ENCODE assay signal across 1 cellular context in the genomic region with DNA sequence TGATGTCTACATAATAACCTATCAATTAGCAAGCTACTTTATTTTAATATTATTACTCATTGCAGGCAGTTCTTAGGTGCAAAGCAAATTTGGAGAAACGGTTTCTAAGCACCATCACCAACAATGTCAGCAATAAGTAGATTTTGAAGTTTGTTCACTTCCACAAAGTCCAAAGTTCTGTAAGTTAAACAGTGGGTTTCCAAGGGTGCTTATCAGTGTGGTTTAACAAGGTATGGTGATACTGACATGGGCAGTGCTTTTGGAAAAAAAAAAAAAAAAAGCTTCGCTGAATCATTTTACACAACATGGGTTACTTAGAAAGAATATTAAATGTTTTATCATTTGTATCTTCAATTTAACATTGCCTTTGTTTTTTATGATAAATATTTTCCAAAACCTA.
A peak's percentile ranks its signal among the peaks of the same experiment; 100 is the strongest.
TF ChIP-seq lines count a peak whose summit lies in the region.

No MANE protein-coding gene starts in this region.

TF ChIP-seq in HepG2, 621 proteins besides CTCF, POLR2A, EP300 and RAD21 (continued from another document and continues in another):
- TF ChIP-seq ZKSCAN5 (CRISPR knock-in tag; IDR thresholded peaks at IDR 0.05) (no peak), NFRKB (IDR thresholded peaks at IDR 0.05) (no peak), ATF7-NPFF (CRISPR knock-in tag; IDR thresholded peaks at IDR 0.05; ENCODE audit: low read depth) (no peak), KDM6A (CRISPR knock-in tag; IDR thresholded peaks at IDR 0.05; ENCODE audit: low read depth) (no peak), ZNF766 (CRISPR knock-in tag; IDR thresholded peaks at IDR 0.05; ENCODE audit: borderline replicate concordance) (no peak), KMT2B (CRISPR knock-in tag; IDR thresholded peaks at IDR 0.05) (no peak), SRSF4 (IDR thresholded peaks at IDR 0.05; ENCODE audit: low read depth, low read length, poor library complexity, severe bottlenecking) (no peak), CHD2 (IDR thresholded peaks at IDR 0.05; ENCODE audit: low read depth, low read length) (no peak), WIZ (CRISPR knock-in tag; IDR thresholded peaks at IDR 0.05) (no peak), ZNF264 (CRISPR knock-in tag; IDR thresholded peaks at IDR 0.05) (peak; percentile 75), ZNF879 (CRISPR knock-in tag; IDR thresholded peaks at IDR 0.05) (no peak), ZNF446 (CRISPR knock-in tag; IDR thresholded peaks at IDR 0.05) (no peak), ZNF260 (CRISPR knock-in tag; IDR thresholded peaks at IDR 0.05; ENCODE audit: borderline replicate concordance, low read depth) (no peak), HNF4G (IDR thresholded peaks at IDR 0.05; ENCODE audit: borderline replicate concordance, low read depth, low read length) (peak; percentile 67), HNF4G (CRISPR knock-in tag; IDR thresholded peaks at IDR 0.05; ENCODE audit: borderline replicate concordance, low read depth) (no peak), ATF1 (CRISPR knock-in tag; IDR thresholded peaks at IDR 0.05) (no peak), SRY (CRISPR knock-in tag; IDR thresholded peaks at IDR 0.05) (no peak), NBN (conservative IDR thresholded peaks at IDR 0.05) (no peak), HCFC1 (IDR thresholded peaks at IDR 0.05; ENCODE audit: low read depth, low read length) (no peak), FLYWCH1 (CRISPR knock-in tag; IDR thresholded peaks at IDR 0.05) (no peak)
- TF ChIP-seq, protein P1, sequence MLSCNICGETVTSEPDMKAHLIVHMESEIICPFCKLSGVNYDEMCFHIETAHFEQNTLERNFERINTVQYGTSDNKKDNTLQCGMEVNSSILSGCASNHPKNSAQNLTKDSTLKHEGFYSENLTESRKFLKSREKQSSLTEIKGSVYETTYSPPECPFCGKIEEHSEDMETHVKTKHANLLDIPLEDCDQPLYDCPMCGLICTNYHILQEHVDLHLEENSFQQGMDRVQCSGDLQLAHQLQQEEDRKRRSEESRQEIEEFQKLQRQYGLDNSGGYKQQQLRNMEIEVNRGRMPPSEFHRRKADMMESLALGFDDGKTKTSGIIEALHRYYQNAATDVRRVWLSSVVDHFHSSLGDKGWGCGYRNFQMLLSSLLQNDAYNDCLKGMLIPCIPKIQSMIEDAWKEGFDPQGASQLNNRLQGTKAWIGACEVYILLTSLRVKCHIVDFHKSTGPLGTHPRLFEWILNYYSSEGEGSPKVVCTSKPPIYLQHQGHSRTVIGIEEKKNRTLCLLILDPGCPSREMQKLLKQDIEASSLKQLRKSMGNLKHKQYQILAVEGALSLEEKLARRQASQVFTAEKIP (CRISPR knock-in tag; IDR thresholded peaks at IDR 0.05; ENCODE audit: borderline replicate concordance), result no peak
- TF ChIP-seq, protein P2, sequence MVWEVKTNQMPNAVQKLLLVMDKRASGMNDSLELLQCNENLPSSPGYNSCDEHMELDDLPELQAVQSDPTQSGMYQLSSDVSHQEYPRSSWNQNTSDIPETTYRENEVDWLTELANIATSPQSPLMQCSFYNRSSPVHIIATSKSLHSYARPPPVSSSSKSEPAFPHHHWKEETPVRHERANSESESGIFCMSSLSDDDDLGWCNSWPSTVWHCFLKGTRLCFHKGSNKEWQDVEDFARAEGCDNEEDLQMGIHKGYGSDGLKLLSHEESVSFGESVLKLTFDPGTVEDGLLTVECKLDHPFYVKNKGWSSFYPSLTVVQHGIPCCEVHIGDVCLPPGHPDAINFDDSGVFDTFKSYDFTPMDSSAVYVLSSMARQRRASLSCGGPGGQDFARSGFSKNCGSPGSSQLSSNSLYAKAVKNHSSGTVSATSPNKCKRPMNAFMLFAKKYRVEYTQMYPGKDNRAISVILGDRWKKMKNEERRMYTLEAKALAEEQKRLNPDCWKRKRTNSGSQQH (CRISPR knock-in tag; IDR thresholded peaks at IDR 0.05; ENCODE audit: low read depth), result no peak
- TF ChIP-seq, protein P3, sequence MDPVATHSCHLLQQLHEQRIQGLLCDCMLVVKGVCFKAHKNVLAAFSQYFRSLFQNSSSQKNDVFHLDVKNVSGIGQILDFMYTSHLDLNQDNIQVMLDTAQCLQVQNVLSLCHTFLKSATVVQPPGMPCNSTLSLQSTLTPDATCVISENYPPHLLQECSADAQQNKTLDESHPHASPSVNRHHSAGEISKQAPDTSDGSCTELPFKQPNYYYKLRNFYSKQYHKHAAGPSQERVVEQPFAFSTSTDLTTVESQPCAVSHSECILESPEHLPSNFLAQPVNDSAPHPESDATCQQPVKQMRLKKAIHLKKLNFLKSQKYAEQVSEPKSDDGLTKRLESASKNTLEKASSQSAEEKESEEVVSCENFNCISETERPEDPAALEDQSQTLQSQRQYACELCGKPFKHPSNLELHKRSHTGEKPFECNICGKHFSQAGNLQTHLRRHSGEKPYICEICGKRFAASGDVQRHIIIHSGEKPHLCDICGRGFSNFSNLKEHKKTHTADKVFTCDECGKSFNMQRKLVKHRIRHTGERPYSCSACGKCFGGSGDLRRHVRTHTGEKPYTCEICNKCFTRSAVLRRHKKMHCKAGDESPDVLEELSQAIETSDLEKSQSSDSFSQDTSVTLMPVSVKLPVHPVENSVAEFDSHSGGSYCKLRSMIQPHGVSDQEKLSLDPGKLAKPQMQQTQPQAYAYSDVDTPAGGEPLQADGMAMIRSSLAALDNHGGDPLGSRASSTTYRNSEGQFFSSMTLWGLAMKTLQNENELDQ (CRISPR knock-in tag; IDR thresholded peaks at IDR 0.05; ENCODE audit: borderline replicate concordance), result no peak
- TF ChIP-seq, protein P4, sequence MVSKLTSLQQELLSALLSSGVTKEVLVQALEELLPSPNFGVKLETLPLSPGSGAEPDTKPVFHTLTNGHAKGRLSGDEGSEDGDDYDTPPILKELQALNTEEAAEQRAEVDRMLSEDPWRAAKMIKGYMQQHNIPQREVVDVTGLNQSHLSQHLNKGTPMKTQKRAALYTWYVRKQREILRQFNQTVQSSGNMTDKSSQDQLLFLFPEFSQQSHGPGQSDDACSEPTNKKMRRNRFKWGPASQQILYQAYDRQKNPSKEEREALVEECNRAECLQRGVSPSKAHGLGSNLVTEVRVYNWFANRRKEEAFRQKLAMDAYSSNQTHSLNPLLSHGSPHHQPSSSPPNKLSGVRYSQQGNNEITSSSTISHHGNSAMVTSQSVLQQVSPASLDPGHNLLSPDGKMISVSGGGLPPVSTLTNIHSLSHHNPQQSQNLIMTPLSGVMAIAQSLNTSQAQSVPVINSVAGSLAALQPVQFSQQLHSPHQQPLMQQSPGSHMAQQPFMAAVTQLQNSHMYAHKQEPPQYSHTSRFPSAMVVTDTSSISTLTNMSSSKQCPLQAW (CRISPR knock-in tag; IDR thresholded peaks at IDR 0.05), result no peak
- TF ChIP-seq, protein P5, sequence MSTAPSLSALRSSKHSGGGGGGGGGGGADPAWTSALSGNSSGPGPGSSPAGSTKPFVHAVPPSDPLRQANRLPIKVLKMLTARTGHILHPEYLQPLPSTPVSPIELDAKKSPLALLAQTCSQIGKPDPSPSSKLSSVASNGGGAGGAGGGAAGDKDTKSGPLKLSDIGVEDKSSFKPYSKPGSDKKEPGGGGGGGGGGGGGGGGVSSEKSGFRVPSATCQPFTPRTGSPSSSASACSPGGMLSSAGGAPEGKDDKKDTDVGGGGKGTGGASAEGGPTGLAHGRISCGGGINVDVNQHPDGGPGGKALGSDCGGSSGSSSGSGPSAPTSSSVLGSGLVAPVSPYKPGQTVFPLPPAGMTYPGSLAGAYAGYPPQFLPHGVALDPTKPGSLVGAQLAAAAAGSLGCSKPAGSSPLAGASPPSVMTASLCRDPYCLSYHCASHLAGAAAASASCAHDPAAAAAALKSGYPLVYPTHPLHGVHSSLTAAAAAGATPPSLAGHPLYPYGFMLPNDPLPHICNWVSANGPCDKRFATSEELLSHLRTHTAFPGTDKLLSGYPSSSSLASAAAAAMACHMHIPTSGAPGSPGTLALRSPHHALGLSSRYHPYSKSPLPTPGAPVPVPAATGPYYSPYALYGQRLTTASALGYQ (CRISPR knock-in tag; IDR thresholded peaks at IDR 0.05), result no peak
- TF ChIP-seq, protein P6, sequence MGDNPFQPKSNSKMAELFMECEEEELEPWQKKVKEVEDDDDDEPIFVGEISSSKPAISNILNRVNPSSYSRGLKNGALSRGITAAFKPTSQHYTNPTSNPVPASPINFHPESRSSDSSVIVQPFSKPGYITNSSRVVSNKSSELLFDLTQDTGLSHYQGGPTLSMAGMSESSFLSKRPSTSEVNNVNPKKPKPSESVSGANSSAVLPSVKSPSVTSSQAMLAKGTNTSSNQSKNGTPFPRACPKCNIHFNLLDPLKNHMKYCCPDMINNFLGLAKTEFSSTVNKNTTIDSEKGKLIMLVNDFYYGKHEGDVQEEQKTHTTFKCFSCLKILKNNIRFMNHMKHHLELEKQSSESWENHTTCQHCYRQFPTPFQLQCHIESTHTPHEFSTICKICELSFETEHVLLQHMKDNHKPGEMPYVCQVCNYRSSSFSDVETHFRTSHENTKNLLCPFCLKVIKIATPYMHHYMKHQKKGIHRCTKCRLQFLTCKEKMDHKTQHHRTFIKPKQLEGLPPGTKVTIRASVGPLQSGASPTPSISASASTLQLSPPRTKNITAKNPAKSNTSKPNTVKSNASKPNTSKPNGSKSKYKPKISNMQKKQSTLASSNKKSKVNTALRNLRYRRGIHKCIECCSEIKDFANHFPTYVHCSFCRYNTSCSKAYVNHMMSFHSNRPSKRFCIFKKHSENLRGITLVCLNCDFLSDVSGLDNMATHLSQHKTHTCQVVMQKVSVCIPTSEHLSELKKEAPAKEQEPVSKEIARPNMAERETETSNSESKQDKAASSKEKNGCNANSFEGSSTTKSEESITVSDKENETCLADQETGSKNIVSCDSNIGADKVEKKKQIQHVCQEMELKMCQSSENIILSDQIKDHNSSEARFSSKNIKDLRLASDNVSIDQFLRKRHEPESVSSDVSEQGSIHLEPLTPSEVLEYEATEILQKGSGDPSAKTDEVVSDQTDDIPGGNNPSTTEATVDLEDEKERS (CRISPR knock-in tag; IDR thresholded peaks at IDR 0.05), result no peak
- TF ChIP-seq, protein P7, sequence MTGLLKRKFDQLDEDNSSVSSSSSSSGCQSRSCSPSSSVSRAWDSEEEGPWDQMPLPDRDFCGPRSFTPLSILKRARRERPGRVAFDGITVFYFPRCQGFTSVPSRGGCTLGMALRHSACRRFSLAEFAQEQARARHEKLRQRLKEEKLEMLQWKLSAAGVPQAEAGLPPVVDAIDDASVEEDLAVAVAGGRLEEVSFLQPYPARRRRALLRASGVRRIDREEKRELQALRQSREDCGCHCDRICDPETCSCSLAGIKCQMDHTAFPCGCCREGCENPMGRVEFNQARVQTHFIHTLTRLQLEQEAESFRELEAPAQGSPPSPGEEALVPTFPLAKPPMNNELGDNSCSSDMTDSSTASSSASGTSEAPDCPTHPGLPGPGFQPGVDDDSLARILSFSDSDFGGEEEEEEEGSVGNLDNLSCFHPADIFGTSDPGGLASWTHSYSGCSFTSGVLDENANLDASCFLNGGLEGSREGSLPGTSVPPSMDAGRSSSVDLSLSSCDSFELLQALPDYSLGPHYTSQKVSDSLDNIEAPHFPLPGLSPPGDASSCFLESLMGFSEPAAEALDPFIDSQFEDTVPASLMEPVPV (CRISPR knock-in tag; IDR thresholded peaks at IDR 0.05), result no peak
- TF ChIP-seq, protein P8, sequence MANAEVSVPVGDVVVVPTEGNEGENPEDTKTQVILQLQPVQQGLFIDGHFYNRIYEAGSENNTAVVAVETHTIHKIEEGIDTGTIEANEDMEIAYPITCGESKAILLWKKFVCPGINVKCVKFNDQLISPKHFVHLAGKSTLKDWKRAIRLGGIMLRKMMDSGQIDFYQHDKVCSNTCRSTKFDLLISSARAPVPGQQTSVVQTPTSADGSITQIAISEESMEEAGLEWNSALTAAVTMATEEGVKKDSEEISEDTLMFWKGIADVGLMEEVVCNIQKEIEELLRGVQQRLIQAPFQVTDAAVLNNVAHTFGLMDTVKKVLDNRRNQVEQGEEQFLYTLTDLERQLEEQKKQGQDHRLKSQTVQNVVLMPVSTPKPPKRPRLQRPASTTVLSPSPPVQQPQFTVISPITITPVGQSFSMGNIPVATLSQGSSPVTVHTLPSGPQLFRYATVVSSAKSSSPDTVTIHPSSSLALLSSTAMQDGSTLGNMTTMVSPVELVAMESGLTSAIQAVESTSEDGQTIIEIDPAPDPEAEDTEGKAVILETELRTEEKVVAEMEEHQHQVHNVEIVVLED (CRISPR knock-in tag; IDR thresholded peaks at IDR 0.05; ENCODE audit: borderline replicate concordance), result no peak
- TF ChIP-seq, protein P9, sequence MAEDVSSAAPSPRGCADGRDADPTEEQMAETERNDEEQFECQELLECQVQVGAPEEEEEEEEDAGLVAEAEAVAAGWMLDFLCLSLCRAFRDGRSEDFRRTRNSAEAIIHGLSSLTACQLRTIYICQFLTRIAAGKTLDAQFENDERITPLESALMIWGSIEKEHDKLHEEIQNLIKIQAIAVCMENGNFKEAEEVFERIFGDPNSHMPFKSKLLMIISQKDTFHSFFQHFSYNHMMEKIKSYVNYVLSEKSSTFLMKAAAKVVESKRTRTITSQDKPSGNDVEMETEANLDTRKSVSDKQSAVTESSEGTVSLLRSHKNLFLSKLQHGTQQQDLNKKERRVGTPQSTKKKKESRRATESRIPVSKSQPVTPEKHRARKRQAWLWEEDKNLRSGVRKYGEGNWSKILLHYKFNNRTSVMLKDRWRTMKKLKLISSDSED (CRISPR knock-in tag; IDR thresholded peaks at IDR 0.05), result no peak
- TF ChIP-seq, protein P10, sequence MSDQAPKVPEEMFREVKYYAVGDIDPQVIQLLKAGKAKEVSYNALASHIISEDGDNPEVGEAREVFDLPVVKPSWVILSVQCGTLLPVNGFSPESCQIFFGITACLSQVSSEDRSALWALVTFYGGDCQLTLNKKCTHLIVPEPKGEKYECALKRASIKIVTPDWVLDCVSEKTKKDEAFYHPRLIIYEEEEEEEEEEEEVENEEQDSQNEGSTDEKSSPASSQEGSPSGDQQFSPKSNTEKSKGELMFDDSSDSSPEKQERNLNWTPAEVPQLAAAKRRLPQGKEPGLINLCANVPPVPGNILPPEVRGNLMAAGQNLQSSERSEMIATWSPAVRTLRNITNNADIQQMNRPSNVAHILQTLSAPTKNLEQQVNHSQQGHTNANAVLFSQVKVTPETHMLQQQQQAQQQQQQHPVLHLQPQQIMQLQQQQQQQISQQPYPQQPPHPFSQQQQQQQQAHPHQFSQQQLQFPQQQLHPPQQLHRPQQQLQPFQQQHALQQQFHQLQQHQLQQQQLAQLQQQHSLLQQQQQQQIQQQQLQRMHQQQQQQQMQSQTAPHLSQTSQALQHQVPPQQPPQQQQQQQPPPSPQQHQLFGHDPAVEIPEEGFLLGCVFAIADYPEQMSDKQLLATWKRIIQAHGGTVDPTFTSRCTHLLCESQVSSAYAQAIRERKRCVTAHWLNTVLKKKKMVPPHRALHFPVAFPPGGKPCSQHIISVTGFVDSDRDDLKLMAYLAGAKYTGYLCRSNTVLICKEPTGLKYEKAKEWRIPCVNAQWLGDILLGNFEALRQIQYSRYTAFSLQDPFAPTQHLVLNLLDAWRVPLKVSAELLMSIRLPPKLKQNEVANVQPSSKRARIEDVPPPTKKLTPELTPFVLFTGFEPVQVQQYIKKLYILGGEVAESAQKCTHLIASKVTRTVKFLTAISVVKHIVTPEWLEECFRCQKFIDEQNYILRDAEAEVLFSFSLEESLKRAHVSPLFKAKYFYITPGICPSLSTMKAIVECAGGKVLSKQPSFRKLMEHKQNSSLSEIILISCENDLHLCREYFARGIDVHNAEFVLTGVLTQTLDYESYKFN (CRISPR knock-in tag; conservative IDR thresholded peaks at IDR 0.05), result peak; percentile 74
- TF ChIP-seq, protein P11, sequence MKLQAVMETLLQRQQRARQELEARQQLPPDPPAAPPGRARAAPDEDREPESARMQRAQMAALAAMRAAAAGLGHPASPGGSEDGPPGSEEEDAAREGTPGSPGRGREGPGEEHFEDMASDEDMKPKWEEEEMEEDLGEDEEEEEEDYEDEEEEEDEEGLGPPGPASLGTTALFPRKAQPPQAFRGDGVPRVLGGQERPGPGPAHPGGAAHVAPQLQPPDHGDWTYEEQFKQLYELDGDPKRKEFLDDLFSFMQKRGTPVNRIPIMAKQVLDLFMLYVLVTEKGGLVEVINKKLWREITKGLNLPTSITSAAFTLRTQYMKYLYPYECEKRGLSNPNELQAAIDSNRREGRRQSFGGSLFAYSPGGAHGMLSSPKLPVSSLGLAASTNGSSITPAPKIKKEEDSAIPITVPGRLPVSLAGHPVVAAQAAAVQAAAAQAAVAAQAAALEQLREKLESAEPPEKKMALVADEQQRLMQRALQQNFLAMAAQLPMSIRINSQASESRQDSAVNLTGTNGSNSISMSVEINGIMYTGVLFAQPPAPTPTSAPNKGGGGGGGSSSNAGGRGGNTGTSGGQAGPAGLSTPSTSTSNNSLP (IDR thresholded peaks at IDR 0.05; ENCODE audit: low read depth, low read length), result 0 out of 2 replicates have a peak, but pooled peaks have one; percentile 9
